ENCODE assay signal across 16 cellular contexts in genomic region chr15:77505556-77505955, GRCh38.
A peak's percentile ranks its signal among the peaks of the same experiment; 100 is the strongest.
DNase-seq lines count a peak whose midpoint lies in the region; ATAC-seq and TF ChIP-seq lines count a peak whose summit lies in the region.
"Had no signal": no experiment of that assay in that cellular context is flagged by ENCODE, and none has a peak within 500 bp of the region (broad histone marks: within the 10 kb centered on the region; RNA-seq: fewer than 3 reads in every experiment).

No MANE protein-coding gene starts in this region.

- H3K27ac ChIP-seq in OCI-LY3 (ENCODE audit: low read length) (no peak overlapping the region), neuronal stem cell (replicated peaks; ENCODE audit: low read length) (no peak overlapping the region)

- H3K27me3 ChIP-seq in OCI-LY3 (ENCODE audit: low read depth, low read length) (no peaks in the 10 kb centered on the region), neuronal stem cell (ENCODE audit: control insufficient read depth in 3 of 3, insufficient read depth in 3 of 3, low read depth in 1 of 3, low read length in 3 of 3) (no peaks in the 10 kb centered on the region)

- H2BK5ac ChIP-seq in neuronal stem cell (ENCODE audit: low read length), result peak overlapping the region; percentile 57

- H3K79me1 ChIP-seq in neuronal stem cell (ENCODE audit: low read depth, low read length), result peaks cover 3% of the 10 kb centered on the region

- H2AK5ac ChIP-seq in neuronal stem cell (ENCODE audit: low read depth, low read length), result peak overlapping the region; percentile 97

- H3K14ac ChIP-seq in neuronal stem cell (ENCODE audit: low read length), result peak overlapping the region; percentile 39

- H3K79me2 ChIP-seq in OCI-LY3 (ENCODE audit: low read length), result no peaks in the 10 kb centered on the region

- no peaks in the 10 kb centered on the region for H3K9me3 ChIP-seq in OCI-LY3 (ENCODE audit: insufficient read depth, low read length)
- no peaks in the 10 kb centered on the region for H3K9me3 ChIP-seq in neuronal stem cell (replicated peaks in 1 of 2; ENCODE audit: control insufficient read depth in 2 of 2, insufficient read depth in 1 of 2, low read depth in 1 of 2, low read length in 2 of 2)

- peaks cover 70% of the 10 kb centered on the region for H3K4me1 ChIP-seq in OCI-LY3 (ENCODE audit: low read length)
- peaks cover 31 to 44% of the 10 kb centered on the region in 2 donors for H3K4me1 ChIP-seq in neuronal stem cell (ENCODE audit: control insufficient read depth in 2 of 2, insufficient read depth in 1 of 2, low read depth in 1 of 2, low read length in 2 of 2)

- H3K4me3 ChIP-seq in OCI-LY3 (ENCODE audit: low read length) (no peak overlapping the region), epithelial cell of esophagus (ENCODE audit: low read length) (no peak overlapping the region), neuronal stem cell (ENCODE audit: low read length in 2 of 2) (no peak overlapping the region)

- no peak overlapping the region for H4K8ac ChIP-seq in neuronal stem cell (ENCODE audit: low read depth, low read length)

- peak overlapping the region; percentile 26 for H2BK15ac ChIP-seq in neuronal stem cell (ENCODE audit: low read length)

- no peaks in the 10 kb centered on the region for H4K20me1 ChIP-seq in OCI-LY3 (ENCODE audit: insufficient read depth, low read length)

- no peak overlapping the region for H3K4ac ChIP-seq in neuronal stem cell (ENCODE audit: low read length)

- H2BK12ac ChIP-seq in neuronal stem cell (ENCODE audit: low read length), result peak overlapping the region; percentile 78

- H2AFZ ChIP-seq in OCI-LY3 (ENCODE audit: low read depth, low read length) (no peak overlapping the region), neuronal stem cell (ENCODE audit: low read length) (no peak overlapping the region)

- H3K36me3 ChIP-seq in OCI-LY3 (replicated peaks; ENCODE audit: low read depth, low read length), result no peaks in the 10 kb centered on the region
- H3K36me3 ChIP-seq in neuronal stem cell (replicated peaks in 1 of 2; ENCODE audit: control insufficient read depth in 2 of 2, insufficient read depth in 2 of 2, low read length in 2 of 2), result peaks cover 0 to 2% of the 10 kb centered on the region in 2 donors

- peak overlapping the region; percentile 18 for H2BK120ac ChIP-seq in neuronal stem cell (ENCODE audit: low read depth, low read length)

- H4K91ac ChIP-seq in neuronal stem cell (ENCODE audit: low read depth, low read length, poor library complexity), result peak overlapping the region; percentile 47

- no CpG with 5 or more reads among the region's 4 CpGs for WGBS in neuronal stem cell (ENCODE audit: extremely low coverage in 2 of 2, insufficient read length in 2 of 2, insufficient replicate concordance in 1 of 2), 2 donors

- H3K9ac ChIP-seq in OCI-LY3 (ENCODE audit: low read length) (no peak overlapping the region), neuronal stem cell (ENCODE audit: low read depth, low read length, poor library complexity) (no peak overlapping the region)

- DNase-seq in NCI-H2171 treated with DMSO at 0.1 percent for 48 hours (lab: John Stamatoyannopoulos, UW) (peak; percentile 26), NCI-H2171 (lab: John Stamatoyannopoulos, UW) (no peak), epithelial cell of esophagus (ENCODE audit: low read depth) (peak; percentile 91), neuronal stem cell (ENCODE audit: low spot score) (no peak), middle frontal gyrus (ENCODE audit: extremely low spot score, low spot score) (no peak), LoVo (ENCODE audit: low spot score) (no peak)
- no peak for DNase-seq in stimulated activated naive CD8-positive, alpha-beta T cell treated with anti-CD3 and anti-CD28 coated beads, Interleukin-15, Interleukin-2, amounts not matched to agents 100 U/mL and 50 U/mL, for 24 hours
- DNase-seq: 8988T, COR-L47, HFFc6, KG1, NCI-H1048, NCI-H146, SIG-M5 had no signal

- peak overlapping the region; percentile 37 for H3K23ac ChIP-seq in neuronal stem cell (ENCODE audit: low read depth, low read length, poor library complexity)

- peak overlapping the region; percentile 44 for H3K18ac ChIP-seq in neuronal stem cell (ENCODE audit: low read length)

- H3K4me2 ChIP-seq in OCI-LY3 (ENCODE audit: low read length) (0 out of 2 replicates have a peak overlapping the region, but pooled peaks have one; percentile 64), neuronal stem cell (ENCODE audit: insufficient read depth, low read length, poor library complexity, severe bottlenecking) (no peak overlapping the region)

- no peak for ATAC-seq in stimulated activated naive CD8-positive, alpha-beta T cell treated with anti-CD3 and anti-CD28 coated beads, Interleukin-15, Interleukin-2, amounts not matched to agents 100 U/mL and 50 U/mL, for 24 hours
- ATAC-seq: SK-N-SH treated with all-trans-retinoic acid at 6 μM for 48 hours had no signal

- no peak for TF ChIP-seq CTCF in OCI-LY3 (IDR thresholded peaks at IDR 0.05; ENCODE audit: low read depth, low read length)
- TF ChIP-seq CTCF in epithelial cell of esophagus (IDR thresholded peaks at IDR 0.05; ENCODE audit: insufficient read depth, low read depth, low read length, missing control alignments), result no peak

Comparison
In these comparisons a context has a peak if more than half of its experiments do, and no peak if none do; other contexts are left out.
1. DNase-seq: peak in NCI-H2171 treated with DMSO at 0.1 percent for 48 hours (single experiment) and epithelial cell of esophagus (single experiment); none in NCI-H2171 (single experiment), neuronal stem cell (single experiment), middle frontal gyrus (single experiment), LoVo (single experiment) and stimulated activated naive CD8-positive, alpha-beta T cell treated with anti-CD3 and anti-CD28 coated beads, Interleukin-15, Interleukin-2, amounts not matched to agents 100 U/mL and 50 U/mL, for 24 hours (single experiment).